ENCODE assay signal across 28 cellular contexts in genomic region chr12:71405884-71406283, GRCh38.
"Had no signal": no experiment of that assay in that cellular context is flagged by ENCODE, and none has a peak within 500 bp of the region (broad histone marks: within the 10 kb centered on the region; RNA-seq: fewer than 3 reads in every experiment).

No MANE protein-coding gene starts in this region.

- H3K4me1 ChIP-seq: stomach, suprapubic skin, testis, thyroid gland, tibial artery, tibial nerve, transverse colon, upper lobe of left lung, uterus, vagina had no signal

- DNase-seq: stimulated activated CD4-positive, alpha-beta T cell treated with anti-CD3 and anti-CD28 coated beads, Interleukin-2, amount 100 ng/mL, for 24 hours; stimulated activated CD4-positive, alpha-beta T cell treated with anti-CD3 and anti-CD28 coated beads, Interleukin-2, amount 100 ng/mL, for 48 hours; stimulated activated CD4-positive, alpha-beta T cell treated with anti-CD3 and anti-CD28 coated beads, Interleukin-4, amount 100 ng/mL, for 1 hour; stimulated activated CD4-positive, alpha-beta T cell treated with anti-CD3 and anti-CD28 coated beads, Interleukin-4, amount 100 ng/mL, for 24 hours; stimulated activated CD4-positive, alpha-beta T cell treated with anti-CD3 and anti-CD28 coated beads, Interleukin-4, amount 100 ng/mL, for 4 hours; stimulated activated CD8-positive, alpha-beta memory T cell treated with anti-CD3 and anti-CD28 coated beads, Interleukin-4, amount 100 ng/mL, for 48 hours; stimulated activated naive B cell treated with anti-CD40 and anti-IgM and Interleukin-4, amounts not matched to agents 10 μg/mL and 1 μg/mL and 100 μg/mL, for 72 hours; stimulated activated naive CD4-positive, alpha-beta T cell; stimulated activated naive CD4-positive, alpha-beta T cell treated with Interleukin-2 at 50 U/mL for 16 hours; stimulated activated naive CD8-positive, alpha-beta T cell treated with anti-CD3 and anti-CD28 coated beads, Interleukin-15, Interleukin-2, amounts not matched to agents 100 U/mL and 50 U/mL, for 24 hours; stomach; substantia nigra; testis; thyroid gland; tibial artery; transverse colon; trophoblast cell; upper lobe of left lung; uterus had no signal

- H3K4me3 ChIP-seq: stomach, suprapubic skin, testis, thoracic aorta, thyroid gland, tibial artery, tibial nerve, transverse colon, upper lobe of left lung, uterus, vagina had no signal

- H3K27me3 ChIP-seq: suprapubic skin, testis, thyroid gland, tibial artery, tibial nerve, transverse colon, upper lobe of left lung, uterus, vagina had no signal

- H3K9me3 Mint-ChIP-seq: type B pancreatic cell had no signal

- H3K9me3 ChIP-seq: testis, thyroid gland, uterus, vagina had no signal

- H3K27ac ChIP-seq: stomach, suprapubic skin, testis, thoracic aorta, thyroid gland, tibial artery, tibial nerve, transverse colon, upper lobe of left lung, uterus, vagina had no signal

- H3K36me3 ChIP-seq: stomach, suprapubic skin, thoracic aorta, thyroid gland, tibial artery, tibial nerve, transverse colon, upper lobe of left lung, uterus, vagina had no signal

- ATAC-seq: stimulated activated effector memory CD8-positive, alpha-beta T cell treated with anti-CD3 and anti-CD28 coated beads, Interleukin-12 subunit alpha, Interleukin-12 subunit beta, amount 100 ng/mL, for 72 hours; stimulated activated memory B cell treated with anti-CD40 and anti-IgM and Interleukin-4, amounts not matched to agents 10 μg/mL and 1 μg/mL and 100 μg/mL, for 72 hours; stimulated activated naive B cell treated with anti-CD40 and anti-IgM and Interleukin-4, amounts not matched to agents 10 μg/mL and 1 μg/mL and 100 μg/mL, for 72 hours; stimulated activated naive CD8-positive, alpha-beta T cell treated with anti-CD3 and anti-CD28 coated beads, Interleukin-15, Interleukin-2, amounts not matched to agents 100 U/mL and 50 U/mL, for 24 hours had no signal

- FAIRE-seq: urothelium cell line had no signal

- H3K4me3 Mint-ChIP-seq: stimulated activated effector memory CD8-positive, alpha-beta T cell treated with anti-CD3 and anti-CD28 coated beads, Interleukin-12 subunit alpha, Interleukin-12 subunit beta, amount 100 ng/mL, for 72 hours; stimulated activated memory B cell treated with anti-CD40 and anti-IgM and Interleukin-4, amounts not matched to agents 10 μg/mL and 1 μg/mL and 100 μg/mL, for 72 hours; stimulated activated naive B cell treated with anti-CD40 and anti-IgM and Interleukin-4, amounts not matched to agents 10 μg/mL and 1 μg/mL and 100 μg/mL, for 72 hours; stimulated activated naive CD8-positive, alpha-beta T cell treated with anti-CD3 and anti-CD28 coated beads, Interleukin-15, Interleukin-2, amounts not matched to agents 100 ng/mL and 50 ng/mL, for 24 hours; type B pancreatic cell had no signal

- H3K27ac Mint-ChIP-seq: stimulated activated effector memory CD8-positive, alpha-beta T cell treated with anti-CD3 and anti-CD28 coated beads, Interleukin-12 subunit alpha, Interleukin-12 subunit beta, amount 100 ng/mL, for 72 hours; stimulated activated memory B cell treated with anti-CD40 and anti-IgM and Interleukin-4, amounts not matched to agents 10 μg/mL and 1 μg/mL and 100 μg/mL, for 72 hours; stimulated activated naive B cell treated with anti-CD40 and anti-IgM and Interleukin-4, amounts not matched to agents 10 μg/mL and 1 μg/mL and 100 μg/mL, for 72 hours; stimulated activated naive CD8-positive, alpha-beta T cell treated with anti-CD3 and anti-CD28 coated beads, Interleukin-15, Interleukin-2, amounts not matched to agents 100 ng/mL and 50 ng/mL, for 24 hours; type B pancreatic cell had no signal

- H3K4me1 Mint-ChIP-seq: stimulated activated effector memory CD8-positive, alpha-beta T cell treated with anti-CD3 and anti-CD28 coated beads, Interleukin-12 subunit alpha, Interleukin-12 subunit beta, amount 100 ng/mL, for 72 hours; stimulated activated memory B cell treated with anti-CD40 and anti-IgM and Interleukin-4, amounts not matched to agents 10 μg/mL and 1 μg/mL and 100 μg/mL, for 72 hours; stimulated activated naive B cell treated with anti-CD40 and anti-IgM and Interleukin-4, amounts not matched to agents 10 μg/mL and 1 μg/mL and 100 μg/mL, for 72 hours had no signal
